Comparison of ENCODE assay signal across 1 cellular context in the genomic region with DNA sequence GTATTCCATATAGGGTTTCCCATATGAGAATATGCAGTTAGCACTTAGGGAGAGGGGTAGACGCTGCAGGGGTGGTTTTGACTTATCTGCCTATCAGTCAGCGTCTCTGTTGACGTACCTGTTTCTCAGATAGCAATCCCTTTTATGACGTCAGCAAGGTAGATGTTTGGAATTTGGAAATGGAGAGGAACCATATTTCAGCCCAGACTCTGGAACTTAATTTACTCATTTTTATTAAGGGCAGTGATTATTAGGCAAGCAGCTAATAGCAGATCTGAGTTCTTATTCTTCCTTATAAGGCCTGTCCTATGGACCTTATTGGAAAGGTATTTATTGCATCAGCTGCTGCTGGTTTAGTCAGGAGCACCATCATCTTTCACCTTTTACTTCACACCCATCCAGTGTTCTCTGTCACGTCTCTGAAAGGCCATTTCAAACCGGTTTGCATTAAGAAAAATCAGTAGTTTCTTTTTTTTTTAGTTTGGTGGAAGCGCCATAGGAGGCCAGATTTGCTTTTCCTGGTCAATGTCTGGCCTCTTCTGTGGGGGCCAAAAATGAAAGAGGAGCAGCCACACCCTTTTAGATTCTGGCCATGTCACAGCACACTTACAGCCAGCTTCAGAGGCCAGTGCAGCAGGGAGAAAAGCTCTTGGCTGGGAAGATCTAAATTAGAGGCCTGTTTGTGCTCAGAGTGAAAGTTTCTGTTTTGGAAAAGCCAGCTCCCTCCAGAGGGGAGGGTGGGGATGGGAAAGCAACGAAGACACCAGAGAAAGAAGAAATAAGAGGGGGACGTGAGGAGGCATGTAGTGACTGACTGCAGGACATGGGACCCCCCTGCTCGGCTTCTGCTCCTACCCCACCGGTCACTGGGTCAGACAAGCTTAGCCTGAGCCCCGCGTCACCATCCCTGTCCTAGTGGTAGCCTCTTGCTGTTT.
TF ChIP-seq lines count a peak whose summit lies in the region.

No MANE protein-coding gene starts in this region.

TF ChIP-seq in GM12891, 5 proteins besides CTCF, POLR2A, EP300 and RAD21:
- TF ChIP-seq POLR2AphosphoS5 (IDR thresholded peaks at IDR 0.05; ENCODE audit: low read depth, low read length), result no peak
